ENCODE assay signal across 10 cellular contexts in genomic region chr17:29150191-29150590, GRCh38. TPM values are rescaled to one million over a fixed set of nuclear protein-coding genes. Genes with fewer than 3 reads are reported as not detected.
DNase-seq lines count a peak whose midpoint lies in the region; ATAC-seq and TF ChIP-seq lines count a peak whose summit lies in the region.
"Had no signal": no experiment of that assay in that cellular context is flagged by ENCODE, and none has a peak within 500 bp of the region (broad histone marks: within the 10 kb centered on the region; RNA-seq: fewer than 3 reads in every experiment).

No MANE protein-coding gene starts in this region.

- no peak for TF ChIP-seq POLR2A in breast epithelium (IDR thresholded peaks at IDR 0.05)

- no peaks in the 10 kb centered on the region for H3K36me3 ChIP-seq in breast epithelium

- TF ChIP-seq CTCF in breast epithelium (IDR thresholded peaks at IDR 0.05), result no peak
- no peak for TF ChIP-seq CTCF in mesothelial cell of epicardium (IDR thresholded peaks at IDR 0.05; ENCODE audit: unreplicated experiment)

- H3K4me1 ChIP-seq in breast epithelium, result peaks cover 17 to 47% of the 10 kb centered on the region in 2 donors

- no peak overlapping the region for H3K4me3 ChIP-seq in breast epithelium

- no peaks in the 10 kb centered on the region for H3K9me3 Mint-ChIP-seq in stimulated activated naive CD8-positive, alpha-beta T cell treated with anti-CD3 and anti-CD28 coated beads, Interleukin-15, Interleukin-2, amounts not matched to agents 100 ng/mL and 50 ng/mL, for 24 hours
- no peaks in the 10 kb centered on the region for H3K9me3 Mint-ChIP-seq in stimulated activated naive CD8-positive, alpha-beta T cell treated with anti-CD3 and anti-CD28 coated beads, Interleukin-15, amount 100 ng/mL, for 72 hours
- no peaks in the 10 kb centered on the region for H3K9me3 Mint-ChIP-seq in mesothelial cell of epicardium
- no peaks in the 10 kb centered on the region for H3K9me3 Mint-ChIP-seq in activated CD4-positive, alpha-beta T cell treated with anti-CD3 and anti-CD28 coated beads for 36 hours (ENCODE audit: low read depth)
- H3K9me3 Mint-ChIP-seq: T-helper 1 cell treated with Interleukin-12 subunit alpha and Interleukin-12 subunit beta and Interleukin-4 antibody, amounts not matched to agents 30 μg/mL and 1 μg/mL, for 36 hours had no signal

- no peaks in the 10 kb centered on the region for H3K9me3 ChIP-seq in breast epithelium

- no peaks in the 10 kb centered on the region for H3K27me3 ChIP-seq in breast epithelium

- DNase-seq in stimulated activated naive CD8-positive, alpha-beta T cell treated with anti-CD3 and anti-CD28 coated beads, Interleukin-15, amount 100 ng/mL, for 72 hours, result no peak
- DNase-seq in breast epithelium (ENCODE audit: low spot score in 2 of 2) (peak; percentile 70 to 93), mesothelial cell of epicardium (ENCODE audit: low spot score in 2 of 2, unreplicated experiment in 2 of 2) (no peak), DMS 273 treated with DMSO at 0.1 percent for 48 hours (lab: John Stamatoyannopoulos, UW) (no peak), NCI-H226 (no peak)
- DNase-seq in activated CD4-positive, alpha-beta T cell treated with anti-CD3 and anti-CD28 coated beads for 36 hours, result no peak
- DNase-seq: NCI-H446 treated with DMSO at 0.1 percent for 48 hours had no signal

- peak overlapping the region; percentile 82 to 85 for H3K27ac ChIP-seq in breast epithelium

- H3K27ac Mint-ChIP-seq in stimulated activated naive CD8-positive, alpha-beta T cell treated with anti-CD3 and anti-CD28 coated beads, Interleukin-15, Interleukin-2, amounts not matched to agents 100 ng/mL and 50 ng/mL, for 24 hours, result peak overlapping the region; percentile 87
- H3K27ac Mint-ChIP-seq in stimulated activated naive CD8-positive, alpha-beta T cell treated with anti-CD3 and anti-CD28 coated beads, Interleukin-15, amount 100 ng/mL, for 72 hours, result no peak overlapping the region
- peak overlapping the region; percentile 74 for H3K27ac Mint-ChIP-seq in mesothelial cell of epicardium
- no peak overlapping the region for H3K27ac Mint-ChIP-seq in activated CD4-positive, alpha-beta T cell treated with anti-CD3 and anti-CD28 coated beads for 36 hours

- H3K4me1 Mint-ChIP-seq in stimulated activated naive CD8-positive, alpha-beta T cell treated with anti-CD3 and anti-CD28 coated beads, Interleukin-15, Interleukin-2, amounts not matched to agents 100 ng/mL and 50 ng/mL, for 24 hours (ENCODE audit: low read depth), result peaks cover 67% of the 10 kb centered on the region
- peaks cover 68% of the 10 kb centered on the region for H3K4me1 Mint-ChIP-seq in stimulated activated naive CD8-positive, alpha-beta T cell treated with anti-CD3 and anti-CD28 coated beads, Interleukin-15, amount 100 ng/mL, for 72 hours
- peaks cover 53% of the 10 kb centered on the region for H3K4me1 Mint-ChIP-seq in mesothelial cell of epicardium
- peaks cover 54% of the 10 kb centered on the region for H3K4me1 Mint-ChIP-seq in activated CD4-positive, alpha-beta T cell treated with anti-CD3 and anti-CD28 coated beads for 36 hours

- H3K4me3 Mint-ChIP-seq in stimulated activated naive CD8-positive, alpha-beta T cell treated with anti-CD3 and anti-CD28 coated beads, Interleukin-15, Interleukin-2, amounts not matched to agents 100 ng/mL and 50 ng/mL, for 24 hours, result no peak overlapping the region
- no peak overlapping the region for H3K4me3 Mint-ChIP-seq in stimulated activated naive CD8-positive, alpha-beta T cell treated with anti-CD3 and anti-CD28 coated beads, Interleukin-15, amount 100 ng/mL, for 72 hours
- peak overlapping the region; percentile 74 for H3K4me3 Mint-ChIP-seq in mesothelial cell of epicardium
- no peak overlapping the region for H3K4me3 Mint-ChIP-seq in activated CD4-positive, alpha-beta T cell treated with anti-CD3 and anti-CD28 coated beads for 36 hours

- no peaks in the 10 kb centered on the region for H3K27me3 Mint-ChIP-seq in stimulated activated naive CD8-positive, alpha-beta T cell treated with anti-CD3 and anti-CD28 coated beads, Interleukin-15, Interleukin-2, amounts not matched to agents 100 ng/mL and 50 ng/mL, for 24 hours
- no peaks in the 10 kb centered on the region for H3K27me3 Mint-ChIP-seq in stimulated activated naive CD8-positive, alpha-beta T cell treated with anti-CD3 and anti-CD28 coated beads, Interleukin-15, amount 100 ng/mL, for 72 hours
- H3K27me3 Mint-ChIP-seq in mesothelial cell of epicardium (ENCODE audit: low read depth), result no peaks in the 10 kb centered on the region
- no peaks in the 10 kb centered on the region for H3K27me3 Mint-ChIP-seq in activated CD4-positive, alpha-beta T cell treated with anti-CD3 and anti-CD28 coated beads for 36 hours

- H3K36me3 Mint-ChIP-seq in stimulated activated naive CD8-positive, alpha-beta T cell treated with anti-CD3 and anti-CD28 coated beads, Interleukin-15, Interleukin-2, amounts not matched to agents 100 ng/mL and 50 ng/mL, for 24 hours (ENCODE audit: low read depth), result no peaks in the 10 kb centered on the region
- no peaks in the 10 kb centered on the region for H3K36me3 Mint-ChIP-seq in mesothelial cell of epicardium
- no peaks in the 10 kb centered on the region for H3K36me3 Mint-ChIP-seq in activated CD4-positive, alpha-beta T cell treated with anti-CD3 and anti-CD28 coated beads for 36 hours (ENCODE audit: low read depth)

- intact Hi-C loops in breast epithelium (cut with DNase I; ENCODE audit: low total_unique reads), result no loop called here
- intact Hi-C loops in activated CD4-positive, alpha-beta T cell treated with anti-CD3 and anti-CD28 coated beads for 36 hours (cut with DNase I, micrococcal nuclease), result no loop called here

- ATAC-seq in stimulated activated naive CD8-positive, alpha-beta T cell treated with anti-CD3 and anti-CD28 coated beads, Interleukin-15, amount 100 ng/mL, for 72 hours, result no peak
- ATAC-seq in GM21447 (IDR thresholded peaks at IDR 0.05; ENCODE audit: unreplicated experiment), result no peak
- no peak for ATAC-seq in activated CD4-positive, alpha-beta T cell treated with anti-CD3 and anti-CD28 coated beads for 36 hours

- CTCF ChIA-PET in activated CD4-positive, alpha-beta T cell treated with anti-CD3 and anti-CD28 coated beads for 36 hours (lab: Charles Lee), result interaction anchor here (0.6 to 21.7 kb wide), 10 partner anchors 12 to 831 kb away, joined by 3 to 300 read pairs (median 15); partner anchors contain the start of gene MYO18A

- POLR2A ChIA-PET in activated CD4-positive, alpha-beta T cell treated with anti-CD3 and anti-CD28 coated beads for 36 hours (lab: Charles Lee), result interaction anchor here (0.7 kb wide), 1 partner anchor 227 kb away, joined by 3 read pairs; no protein-coding TSS in a partner anchor

RNA-seq across cellular contexts. Expression of gene MYO18A, which starts 30.0 kb away (rescaled TPM):
- 10 to 100 TPM; 31.5 to 71.1 (median 42.3) TPM for total RNA-seq in breast epithelium
- 55.0 to 58.4 TPM (median 56.8 TPM) in 3 replicates for total RNA-seq in mesothelial cell of epicardium
- total RNA-seq in activated CD4-positive, alpha-beta T cell treated with anti-CD3 and anti-CD28 coated beads for 36 hours, result 10 to 100 TPM; 31.9 to 38.2 TPM

Comparison
In these comparisons a context has a peak if more than half of its experiments do, and no peak if none do; other contexts are left out.
1. H3K27ac Mint-ChIP-seq: peak in stimulated activated naive CD8-positive, alpha-beta T cell treated with anti-CD3 and anti-CD28 coated beads, Interleukin-15, Interleukin-2, amounts not matched to agents 100 ng/mL and 50 ng/mL, for 24 hours (single experiment) and mesothelial cell of epicardium (single experiment); none in stimulated activated naive CD8-positive, alpha-beta T cell treated with anti-CD3 and anti-CD28 coated beads, Interleukin-15, amount 100 ng/mL, for 72 hours (0 of 2) and activated CD4-positive, alpha-beta T cell treated with anti-CD3 and anti-CD28 coated beads for 36 hours (single experiment).
2. DNase-seq: peak in breast epithelium (2 of 2); none in stimulated activated naive CD8-positive, alpha-beta T cell treated with anti-CD3 and anti-CD28 coated beads, Interleukin-15, amount 100 ng/mL, for 72 hours (0 of 2), mesothelial cell of epicardium (0 of 2), DMS 273 treated with DMSO at 0.1 percent for 48 hours (single experiment), activated CD4-positive, alpha-beta T cell treated with anti-CD3 and anti-CD28 coated beads for 36 hours (single experiment) and NCI-H226 (single experiment).